Comparison of ENCODE assay signal across 8 cellular contexts in the genomic region with DNA sequence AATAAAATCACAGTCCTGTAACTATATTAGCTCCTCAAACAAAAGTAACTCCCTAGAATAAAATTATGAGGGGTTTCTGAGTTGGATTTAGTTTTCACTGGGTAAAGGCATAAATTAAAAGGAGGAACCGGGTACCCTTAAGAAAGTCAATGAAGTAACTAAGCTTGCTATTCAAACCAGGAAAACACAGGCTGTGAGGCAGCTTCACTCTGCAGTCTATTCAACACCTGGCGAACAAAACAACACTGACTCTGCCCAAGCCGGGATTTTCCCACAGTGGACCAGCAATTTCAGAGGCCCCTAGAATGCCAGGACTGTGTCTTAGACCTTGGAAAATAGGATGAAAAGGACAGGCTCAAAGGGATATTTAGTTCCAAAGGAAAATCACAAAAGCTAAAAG. TPM values are rescaled to one million over a fixed set of nuclear protein-coding genes. Genes with fewer than 3 reads are reported as not detected.
DNase-seq lines count a peak whose midpoint lies in the region; ATAC-seq and TF ChIP-seq lines count a peak whose summit lies in the region.

No MANE protein-coding gene starts in this region.

- H3K36me3 ChIP-seq in cardiac muscle cell (no peaks in the 10 kb centered on the region), hepatocyte (replicated peaks; ENCODE audit: insufficient read depth, low read depth) (no peaks in the 10 kb centered on the region), tibial artery (no peaks in the 10 kb centered on the region)

- H3K27ac ChIP-seq in cardiac muscle cell: peak overlapping the region; percentile 59
- peak overlapping the region; percentile 15; the same call in 1 of the 2 replicates for H3K27ac ChIP-seq in VCaP
- peak overlapping the region; percentile 9 for H3K27ac ChIP-seq in hepatocyte
- peak overlapping the region; percentile 60 to 67 for H3K27ac ChIP-seq in tibial artery

- H3K9me2 ChIP-seq in hepatocyte (replicated peaks; ENCODE audit: insufficient read depth): no peaks in the 10 kb centered on the region

- no peaks in the 10 kb centered on the region for H3K79me2 ChIP-seq in hepatocyte

- intact Hi-C loops in left cardiac atrium (cut with DNase I) (loop anchor here in 1 of 2 donors (10.0 kb wide), 1 partner anchor 120 kb away; the partner anchor contains the start of gene METTL21A), tibial artery (cut with DNase I; ENCODE audit: low total_unique reads) (no loop called here)

- no peaks in the 10 kb centered on the region for H3K9me3 ChIP-seq in cardiac muscle cell (ENCODE audit: low read depth)
- no peaks in the 10 kb centered on the region for H3K9me3 ChIP-seq in hepatocyte (ENCODE audit: low read depth)
- H3K9me3 ChIP-seq in tibial artery: no peaks in the 10 kb centered on the region

- H3K4me3 ChIP-seq in cardiac muscle cell (no peak overlapping the region), hepatocyte (no peak overlapping the region), tibial artery (no peak overlapping the region)

- no peak for ATAC-seq in left cardiac atrium
- no peak for ATAC-seq in HG03025 (IDR thresholded peaks at IDR 0.05; ENCODE audit: low FRiP score, unreplicated experiment)

- DNase-seq in cardiac muscle cell (ENCODE audit: low read depth in 1 of 2, low spot score in 1 of 2) (no peak), left cardiac atrium (no peak), hepatocyte (ENCODE audit: low spot score) (no peak), tibial artery (no peak), KG1 (lab: John Stamatoyannopoulos, UW) (no peak), kidney glomerular epithelial cell (lab: John Stamatoyannopoulos, UW) (no peak)

- no peak overlapping the region for H2AFZ ChIP-seq in hepatocyte

- 60% methylated on average over 3 of the region's 3 CpGs for WGBS in hepatocyte (ENCODE audit: low lambda C conversion rate, missing lambda C conversion rate)

- no peak overlapping the region for H3K4me2 ChIP-seq in hepatocyte

- TF ChIP-seq CTCF in cardiac muscle cell (IDR thresholded peaks at IDR 0.05; ENCODE audit: low read depth, low read length) (no peak), VCaP (conservative IDR thresholded peaks at IDR 0.05) (no peak), hepatocyte (IDR thresholded peaks at IDR 0.05; ENCODE audit: poor library complexity) (no peak), tibial artery (IDR thresholded peaks at IDR 0.05) (no peak)

- no peaks in the 10 kb centered on the region for H3K27me3 ChIP-seq in cardiac muscle cell
- no peaks in the 10 kb centered on the region for H3K27me3 ChIP-seq in hepatocyte
- no peaks in the 10 kb centered on the region for H3K27me3 ChIP-seq in tibial artery

- peaks cover 40% of the 10 kb centered on the region for H3K4me1 ChIP-seq in cardiac muscle cell (ENCODE audit: low read depth)
- peaks cover 12% of the 10 kb centered on the region for H3K4me1 ChIP-seq in hepatocyte (ENCODE audit: insufficient read depth)
- peaks cover 0 to 37% (median 27%) of the 10 kb centered on the region in 4 donors for H3K4me1 ChIP-seq in tibial artery

- no peaks in the 10 kb centered on the region for H4K20me1 ChIP-seq in hepatocyte (ENCODE audit: insufficient read depth, poor library complexity, severe bottlenecking)

RNA-seq across cellular contexts. Expression of gene CREB1, which starts 24.6 kb away (rescaled TPM):
- total RNA-seq in cardiac muscle cell (24.1 and 48.9 TPM in 2 replicates), left cardiac atrium (10 to 100 TPM; 40.4 to 40.6 TPM), hepatocyte (40.8 and 42.0 TPM in 2 replicates)
- polyA plus RNA-seq in cardiac muscle cell (31.9 and 54.0 TPM in 2 replicates), hepatocyte (21.9 and 22.6 TPM in 2 replicates)

Comparison
In these comparisons a context has a peak if more than half of its experiments do, and no peak if none do; other contexts are left out.
1. H3K27ac ChIP-seq: peak in every context shown above with its lines; median percentile 64 in tibial artery; 59 in cardiac muscle cell; 15 in VCaP; 9 in hepatocyte.